18 cellular contexts compared by ENCODE assay signal in genomic region chr3:126415661-126416591, GRCh38. TPM values are rescaled to one million over a fixed set of nuclear protein-coding genes. Genes with fewer than 3 reads are reported as not detected.
DNase-seq lines count a peak whose midpoint lies in the region; ATAC-seq and TF ChIP-seq lines count a peak whose summit lies in the region.
"Had no signal": no experiment of that assay in that cellular context is flagged by ENCODE, and none has a peak within 500 bp of the region (broad histone marks: within the 10 kb centered on the region; RNA-seq: fewer than 3 reads in every experiment).

No MANE protein-coding gene starts in this region.

- H3K27ac ChIP-seq in heart right ventricle, result no peak overlapping the region
- H3K27ac ChIP-seq in endodermal cell (ENCODE audit: low read depth, low read length), result no peak overlapping the region
- H3K27ac ChIP-seq: HL-60, RWPE1 had no signal

- H3K36me3 ChIP-seq in heart right ventricle (no peaks in the 10 kb centered on the region), endodermal cell (ENCODE audit: control insufficient read depth, insufficient read depth, low read length) (no peaks in the 10 kb centered on the region)
- H3K36me3 ChIP-seq: HAP-1 had no signal

- H3K4me3 Mint-ChIP-seq in endodermal cell, result no peak overlapping the region
- H3K4me3 Mint-ChIP-seq in osteocyte (ENCODE audit: unreplicated experiment), result no peak overlapping the region

- H3K4me1 ChIP-seq in heart right ventricle (no peaks in the 10 kb centered on the region), endodermal cell (ENCODE audit: control insufficient read depth, insufficient read depth, low read length) (no peaks in the 10 kb centered on the region)
- H3K4me1 ChIP-seq: HAP-1 had no signal

- no peak for TF ChIP-seq CTCF in heart right ventricle (IDR thresholded peaks at IDR 0.05)
- no peak for TF ChIP-seq CTCF in endodermal cell (conservative IDR thresholded peaks at IDR 0.05)
- no peak for TF ChIP-seq CTCF in osteocyte (IDR thresholded peaks at IDR 0.05)

- H3K4me3 ChIP-seq in heart right ventricle (no peak overlapping the region), endodermal cell (ENCODE audit: low read length) (no peak overlapping the region)
- H3K4me3 ChIP-seq: HAP-1 had no signal

- DNase-seq in Right ventricle myocardium inferior (ENCODE audit: missing footprints), result peak; percentile 65
- no peak for DNase-seq in heart right ventricle
- peak; percentile 42 for DNase-seq in endodermal cell
- peak; percentile 84 for DNase-seq in osteocyte (ENCODE audit: extremely low spot score, unreplicated experiment)
- no peak for DNase-seq in NCI-H187 (lab: John Stamatoyannopoulos, UW)
- DNase-seq: C1 segment of cervical spinal cord, NCI-H1105, NCI-H1694 treated with DMSO at 0.1 percent for 48 hours, NCI-H2171, NCI-H446 treated with DMSO at 0.1 percent for 48 hours had no signal

- H3K9ac ChIP-seq in endodermal cell (ENCODE audit: extremely low read depth, low read length, poor library complexity, severe bottlenecking), result no peak overlapping the region

- intact Hi-C loops in Right ventricle myocardium inferior (cut with DNase I), result no loop called here
- intact Hi-C loops in heart right ventricle (cut with DNase I), result no loop called here

- no peaks in the 10 kb centered on the region for H3K9me3 ChIP-seq in heart right ventricle
- no peaks in the 10 kb centered on the region for H3K9me3 ChIP-seq in endodermal cell (ENCODE audit: control insufficient read depth, low read length)
- H3K9me3 ChIP-seq: HAP-1 had no signal

- H3K9me3 Mint-ChIP-seq in endodermal cell (no peaks in the 10 kb centered on the region), osteocyte (ENCODE audit: unreplicated experiment) (no peaks in the 10 kb centered on the region)

- H3K27me3 ChIP-seq in heart right ventricle, result peaks cover 0 to 63% (median 49%) of the 10 kb centered on the region in 7 donors
- H3K27me3 ChIP-seq in endodermal cell (ENCODE audit: control insufficient read depth, insufficient read depth, low read length, poor library complexity, severe bottlenecking), result no peaks in the 10 kb centered on the region

- H3K4me1 Mint-ChIP-seq in endodermal cell (peaks cover 8% of the 10 kb centered on the region), osteocyte (ENCODE audit: unreplicated experiment) (peaks cover 6% of the 10 kb centered on the region)

- H3K36me3 Mint-ChIP-seq in endodermal cell (ENCODE audit: low read depth), result no peaks in the 10 kb centered on the region
- no peaks in the 10 kb centered on the region for H3K36me3 Mint-ChIP-seq in osteocyte (ENCODE audit: unreplicated experiment)

- H3K27me3 Mint-ChIP-seq in endodermal cell (ENCODE audit: insufficient read depth), result no peaks in the 10 kb centered on the region
- H3K27me3 Mint-ChIP-seq in osteocyte (ENCODE audit: unreplicated experiment), result peaks cover 17% of the 10 kb centered on the region

- WGBS in heart right ventricle, 2 donors, result 36 to 46% methylated on average over 61 of the region's 61 CpGs
- WGBS in endodermal cell (ENCODE audit: insufficient coverage in 1 of 2, insufficient read length in 1 of 2), 2 experiments, result 94 to 95% methylated on average over 53 to 61 of the region's 61 CpGs

- H3K27ac Mint-ChIP-seq in endodermal cell, result no peak overlapping the region
- no peak overlapping the region for H3K27ac Mint-ChIP-seq in osteocyte (ENCODE audit: unreplicated experiment)

- ATAC-seq in Right ventricle myocardium inferior, result no peak
- no peak for ATAC-seq in heart right ventricle
- no peak for ATAC-seq in GM19395 (IDR thresholded peaks at IDR 0.05; ENCODE audit: unreplicated experiment)
- no peak for ATAC-seq in HG03095 (IDR thresholded peaks at IDR 0.05; ENCODE audit: unreplicated experiment)

RNA-seq across cellular contexts. Expression of gene CFAP100, which starts 21.2 kb away (rescaled TPM):
- total RNA-seq in Right ventricle myocardium inferior, result not detected
- total RNA-seq in heart right ventricle, result not detected
- polyA plus RNA-seq in heart right ventricle, result not detected
- total RNA-seq in endodermal cell, result under 1 TPM; 0.44 to 0.66 TPM
- 2.6 TPM for polyA plus RNA-seq in endodermal cell (2013, experiment 1 of 2)
- 1.6 TPM for polyA plus RNA-seq in endodermal cell (2013, experiment 2 of 2)
- total RNA-seq in osteocyte, result not detected in 2 replicates
- total RNA-seq: A673, LHCN-M2, SK-MEL-5 had no signal

RNA-seq across cellular contexts. Expression of gene KLF15, which starts 58.7 kb away (rescaled TPM):
- total RNA-seq in Right ventricle myocardium inferior, result 33.0 TPM
- 10 to 100 TPM; 13.5 to 57.1 (median 27.1) TPM for total RNA-seq in heart right ventricle
- 10 to 100 TPM; 30.1 to 61.3 TPM for polyA plus RNA-seq in heart right ventricle
- total RNA-seq in endodermal cell, result 10 to 100 TPM; 20.7 to 31.1 TPM
- polyA plus RNA-seq in endodermal cell (2013, experiment 1 of 2), result 7.3 TPM
- 5.6 TPM for polyA plus RNA-seq in endodermal cell (2013, experiment 2 of 2)
- 5.7 and 7.2 TPM in 2 replicates for total RNA-seq in osteocyte

RNA-seq across cellular contexts. Expression of gene ZXDC, which starts 59.8 kb away (rescaled TPM):
- total RNA-seq in Right ventricle myocardium inferior (15.9 TPM), heart right ventricle (10 to 100 TPM; 15.2 to 25.4 (median 19.7) TPM), endodermal cell (10 to 100 TPM; 30.5 to 31.6 TPM), osteocyte (30.7 and 31.8 TPM in 2 replicates)
- 10 to 100 TPM in 1 of 2 donors, 1 to 10 TPM in 1; 6.6 to 14.3 TPM for polyA plus RNA-seq in heart right ventricle
- polyA plus RNA-seq in endodermal cell (2013, experiment 1 of 2), result 22.5 TPM
- 21.5 TPM for polyA plus RNA-seq in endodermal cell (2013, experiment 2 of 2)

Comparison
In these comparisons a context has a peak if more than half of its experiments do, and no peak if none do; other contexts are left out.
1. DNase-seq: peak in Right ventricle myocardium inferior (single experiment), endodermal cell (single experiment) and osteocyte (single experiment); none in heart right ventricle (0 of 2) and NCI-H187 (0 of 2).